Comparison of ENCODE assay signal across 21 cellular contexts in genomic region chr12:121975029-121975428, GRCh38.
"Had no signal": no experiment of that assay in that cellular context is flagged by ENCODE, and none has a peak within 500 bp of the region (broad histone marks: within the 10 kb centered on the region; RNA-seq: fewer than 3 reads in every experiment).

No MANE protein-coding gene starts in this region.

- H3K4me3 Mint-ChIP-seq: natural killer cell, neural crest cell had no signal

- H3K4me1 Mint-ChIP-seq: natural killer cell had no signal

- H3K27ac Mint-ChIP-seq: natural killer cell, progenitor cell of endocrine pancreas had no signal

- H3K36me3 ChIP-seq: colonic mucosa, pancreas, stomach, thoracic aorta, transverse colon had no signal

- H3K4me3 ChIP-seq: colonic mucosa, mucosa of descending colon, pancreas, skin epidermis, stomach, transverse colon had no signal

- H3K36me3 Mint-ChIP-seq: natural killer cell had no signal

- H3K27ac ChIP-seq: colonic mucosa, pancreas, skin epidermis, stomach, transverse colon had no signal

- DNase-seq: colonic mucosa; effector CD8-positive, alpha-beta T cell; foreskin melanocyte; hippocampal formation; left colon; mammary epithelial cell; mucosa of descending colon; natural killer cell; nucleus accumbens; pancreas; stimulated activated CD4-positive, alpha-beta T cell treated with anti-CD3 and anti-CD28 coated beads, Interleukin-2, amount 100 ng/mL, for 24 hours; stimulated activated CD4-positive, alpha-beta T cell treated with anti-CD3 and anti-CD28 coated beads, Interleukin-4, amount 100 ng/mL, for 4 hours; stimulated activated naive CD4-positive, alpha-beta T cell; stomach; substantia nigra; transverse colon had no signal

- H3K9me3 ChIP-seq: colonic mucosa, pancreas, thoracic aorta had no signal

- H3K9me3 Mint-ChIP-seq: natural killer cell had no signal

- H3K27me3 ChIP-seq: colonic mucosa, pancreas, stomach, transverse colon had no signal

- H3K4me1 ChIP-seq: colonic mucosa, pancreas, stomach, transverse colon had no signal

- ATAC-seq: left colon, mucosa of descending colon, natural killer cell, pancreas, sciatic nerve had no signal
